1 cellular context compared by ENCODE assay signal in the genomic region with DNA sequence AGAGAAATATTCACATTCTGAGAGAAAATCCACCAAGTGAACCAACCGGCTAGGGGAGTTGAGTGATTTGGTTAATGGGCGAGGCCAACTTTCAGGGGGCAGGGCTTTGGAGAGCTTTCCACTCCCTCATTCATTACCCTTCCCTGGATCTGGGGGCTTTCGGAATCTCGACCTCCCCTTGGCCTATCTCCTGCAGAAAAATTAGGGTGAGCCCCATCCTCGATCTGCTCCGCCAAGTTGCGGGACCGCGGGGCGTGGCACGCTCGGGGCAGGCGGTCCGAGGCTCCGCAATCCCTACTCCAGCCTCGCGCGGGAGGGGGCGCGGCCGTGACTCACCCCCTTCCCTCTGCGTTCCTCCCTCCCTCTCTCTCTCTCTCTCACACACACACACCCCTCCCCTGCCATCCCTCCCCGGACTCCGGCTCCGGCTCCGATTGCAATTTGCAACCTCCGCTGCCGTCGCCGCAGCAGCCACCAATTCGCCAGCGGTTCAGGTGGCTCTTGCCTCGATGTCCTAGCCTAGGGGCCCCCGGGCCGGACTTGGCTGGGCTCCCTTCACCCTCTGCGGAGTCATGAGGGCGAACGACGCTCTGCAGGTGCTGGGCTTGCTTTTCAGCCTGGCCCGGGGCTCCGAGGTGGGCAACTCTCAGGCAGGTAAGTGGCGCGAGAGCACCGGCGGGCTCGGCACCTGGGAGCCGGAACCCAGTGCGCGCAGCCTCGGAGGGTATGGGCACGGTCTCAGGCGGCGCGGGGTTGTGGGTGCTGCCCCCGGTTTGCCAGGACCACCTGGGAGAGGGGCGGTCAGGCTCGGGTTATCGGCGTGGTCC.
TF ChIP-seq lines count a peak whose summit lies in the region.

Gene ERBB3, plus strand, starts transcription at position 437 of the 827 bp plus-strand sequence. Its CDS starts 136 bp downstream, at position 573.

TF ChIP-seq in HepG2, 621 proteins besides CTCF, POLR2A, EP300 and RAD21 (continued from another document and continues in another):
- TF ChIP-seq, protein P1, sequence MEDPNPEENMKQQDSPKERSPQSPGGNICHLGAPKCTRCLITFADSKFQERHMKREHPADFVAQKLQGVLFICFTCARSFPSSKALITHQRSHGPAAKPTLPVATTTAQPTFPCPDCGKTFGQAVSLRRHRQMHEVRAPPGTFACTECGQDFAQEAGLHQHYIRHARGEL (CRISPR knock-in tag; IDR thresholded peaks at IDR 0.05) = no peak
- no peak; the same call in 1 of the 2 replicates for TF ChIP-seq ZNF598 (CRISPR knock-in tag; IDR thresholded peaks at IDR 0.05; ENCODE audit: borderline replicate concordance)
- TF ChIP-seq ZNF639 (CRISPR knock-in tag; conservative IDR thresholded peaks at IDR 0.05) = no peak
- TF ChIP-seq HMG20B (CRISPR knock-in tag; conservative IDR thresholded peaks at IDR 0.05) = no peak
- peak; percentile 85; the same call in 1 of the 2 replicates for TF ChIP-seq MXD3 (CRISPR knock-in tag; IDR thresholded peaks at IDR 0.05)
- TF ChIP-seq SUZ12 (IDR thresholded peaks at IDR 0.05; ENCODE audit: low read depth, low read length) = no peak
- TF ChIP-seq ZNF263 (CRISPR knock-in tag; IDR thresholded peaks at IDR 0.05) = peak; percentile 88
- no peak for TF ChIP-seq ERF (CRISPR knock-in tag; IDR thresholded peaks at IDR 0.05)
- TF ChIP-seq ZBED4 (CRISPR knock-in tag; IDR thresholded peaks at IDR 0.05; ENCODE audit: borderline replicate concordance) = peak; percentile 21; the same call in 1 of the 2 replicates
- no peak for TF ChIP-seq NR3C1 (CRISPR knock-in tag; IDR thresholded peaks at IDR 0.05)
- TF ChIP-seq MED8 (CRISPR knock-in tag; IDR thresholded peaks at IDR 0.05; ENCODE audit: insufficient replicate concordance) = no peak
- peak; percentile 85 for TF ChIP-seq ZNF747 (CRISPR knock-in tag; IDR thresholded peaks at IDR 0.05; ENCODE audit: borderline replicate concordance)
- TF ChIP-seq ZBTB1 (CRISPR knock-in tag; IDR thresholded peaks at IDR 0.05; ENCODE audit: borderline replicate concordance) = no peak; the same call in 1 of the 2 replicates
- 0 out of 2 replicates have a peak, but pooled peaks have one; percentile 13 for TF ChIP-seq KDM5A (IDR thresholded peaks at IDR 0.05; ENCODE audit: borderline replicate concordance, low read length)
- TF ChIP-seq ZFX (CRISPR knock-in tag; IDR thresholded peaks at IDR 0.05; ENCODE audit: low read depth) = no peak; the same call in 1 of the 2 replicates
- peak; percentile 71 for TF ChIP-seq KLF12 (CRISPR knock-in tag; IDR thresholded peaks at IDR 0.05; ENCODE audit: borderline replicate concordance)
- TF ChIP-seq SMAD1 (CRISPR knock-in tag; IDR thresholded peaks at IDR 0.05; ENCODE audit: borderline replicate concordance, low read depth) = no peak; the same call in 1 of the 2 replicates
- TF ChIP-seq ZMAT3 (CRISPR knock-in tag; conservative IDR thresholded peaks at IDR 0.05) = peak; percentile 13; the same call in 1 of the 2 replicates
- no peak for TF ChIP-seq ZNF30 (CRISPR knock-in tag; IDR thresholded peaks at IDR 0.05)
- no peak for TF ChIP-seq ZNF280B (CRISPR knock-in tag; IDR thresholded peaks at IDR 0.05; ENCODE audit: borderline replicate concordance)
- TF ChIP-seq, protein P2, sequence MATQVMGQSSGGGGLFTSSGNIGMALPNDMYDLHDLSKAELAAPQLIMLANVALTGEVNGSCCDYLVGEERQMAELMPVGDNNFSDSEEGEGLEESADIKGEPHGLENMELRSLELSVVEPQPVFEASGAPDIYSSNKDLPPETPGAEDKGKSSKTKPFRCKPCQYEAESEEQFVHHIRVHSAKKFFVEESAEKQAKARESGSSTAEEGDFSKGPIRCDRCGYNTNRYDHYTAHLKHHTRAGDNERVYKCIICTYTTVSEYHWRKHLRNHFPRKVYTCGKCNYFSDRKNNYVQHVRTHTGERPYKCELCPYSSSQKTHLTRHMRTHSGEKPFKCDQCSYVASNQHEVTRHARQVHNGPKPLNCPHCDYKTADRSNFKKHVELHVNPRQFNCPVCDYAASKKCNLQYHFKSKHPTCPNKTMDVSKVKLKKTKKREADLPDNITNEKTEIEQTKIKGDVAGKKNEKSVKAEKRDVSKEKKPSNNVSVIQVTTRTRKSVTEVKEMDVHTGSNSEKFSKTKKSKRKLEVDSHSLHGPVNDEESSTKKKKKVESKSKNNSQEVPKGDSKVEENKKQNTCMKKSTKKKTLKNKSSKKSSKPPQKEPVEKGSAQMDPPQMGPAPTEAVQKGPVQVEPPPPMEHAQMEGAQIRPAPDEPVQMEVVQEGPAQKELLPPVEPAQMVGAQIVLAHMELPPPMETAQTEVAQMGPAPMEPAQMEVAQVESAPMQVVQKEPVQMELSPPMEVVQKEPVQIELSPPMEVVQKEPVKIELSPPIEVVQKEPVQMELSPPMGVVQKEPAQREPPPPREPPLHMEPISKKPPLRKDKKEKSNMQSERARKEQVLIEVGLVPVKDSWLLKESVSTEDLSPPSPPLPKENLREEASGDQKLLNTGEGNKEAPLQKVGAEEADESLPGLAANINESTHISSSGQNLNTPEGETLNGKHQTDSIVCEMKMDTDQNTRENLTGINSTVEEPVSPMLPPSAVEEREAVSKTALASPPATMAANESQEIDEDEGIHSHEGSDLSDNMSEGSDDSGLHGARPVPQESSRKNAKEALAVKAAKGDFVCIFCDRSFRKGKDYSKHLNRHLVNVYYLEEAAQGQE (IDR thresholded peaks at IDR 0.05; ENCODE audit: borderline replicate concordance in 1 of 2, low read depth in 1 of 2, low read length in 2 of 2) = peak in 1 of 2 experiments; percentile 32; a peak in 1 of 4 replicates
- TF ChIP-seq NFYB (CRISPR knock-in tag; IDR thresholded peaks at IDR 0.05) = no peak
- no peak; the same call in 1 of the 2 replicates for TF ChIP-seq ZNF790 (CRISPR knock-in tag; IDR thresholded peaks at IDR 0.05; ENCODE audit: borderline replicate concordance)
- no peak for TF ChIP-seq LCORL (IDR thresholded peaks at IDR 0.05)
- no peak for TF ChIP-seq LCORL (CRISPR knock-in tag; IDR thresholded peaks at IDR 0.05)
- no peak for TF ChIP-seq ZNF724P (CRISPR knock-in tag; IDR thresholded peaks at IDR 0.05; ENCODE audit: borderline replicate concordance)
- TF ChIP-seq DR1 (CRISPR knock-in tag; IDR thresholded peaks at IDR 0.05) = 0 out of 2 replicates have a peak, but pooled peaks have one; percentile 69
- TF ChIP-seq CC2D1A (CRISPR knock-in tag; IDR thresholded peaks at IDR 0.05) = no peak; the same call in 1 of the 2 replicates
- no peak for TF ChIP-seq SNAPC5 (CRISPR knock-in tag; IDR thresholded peaks at IDR 0.05; ENCODE audit: borderline replicate concordance)
- no peak for TF ChIP-seq KAT7 (CRISPR knock-in tag; IDR thresholded peaks at IDR 0.05; ENCODE audit: borderline replicate concordance)
- TF ChIP-seq, protein P3, sequence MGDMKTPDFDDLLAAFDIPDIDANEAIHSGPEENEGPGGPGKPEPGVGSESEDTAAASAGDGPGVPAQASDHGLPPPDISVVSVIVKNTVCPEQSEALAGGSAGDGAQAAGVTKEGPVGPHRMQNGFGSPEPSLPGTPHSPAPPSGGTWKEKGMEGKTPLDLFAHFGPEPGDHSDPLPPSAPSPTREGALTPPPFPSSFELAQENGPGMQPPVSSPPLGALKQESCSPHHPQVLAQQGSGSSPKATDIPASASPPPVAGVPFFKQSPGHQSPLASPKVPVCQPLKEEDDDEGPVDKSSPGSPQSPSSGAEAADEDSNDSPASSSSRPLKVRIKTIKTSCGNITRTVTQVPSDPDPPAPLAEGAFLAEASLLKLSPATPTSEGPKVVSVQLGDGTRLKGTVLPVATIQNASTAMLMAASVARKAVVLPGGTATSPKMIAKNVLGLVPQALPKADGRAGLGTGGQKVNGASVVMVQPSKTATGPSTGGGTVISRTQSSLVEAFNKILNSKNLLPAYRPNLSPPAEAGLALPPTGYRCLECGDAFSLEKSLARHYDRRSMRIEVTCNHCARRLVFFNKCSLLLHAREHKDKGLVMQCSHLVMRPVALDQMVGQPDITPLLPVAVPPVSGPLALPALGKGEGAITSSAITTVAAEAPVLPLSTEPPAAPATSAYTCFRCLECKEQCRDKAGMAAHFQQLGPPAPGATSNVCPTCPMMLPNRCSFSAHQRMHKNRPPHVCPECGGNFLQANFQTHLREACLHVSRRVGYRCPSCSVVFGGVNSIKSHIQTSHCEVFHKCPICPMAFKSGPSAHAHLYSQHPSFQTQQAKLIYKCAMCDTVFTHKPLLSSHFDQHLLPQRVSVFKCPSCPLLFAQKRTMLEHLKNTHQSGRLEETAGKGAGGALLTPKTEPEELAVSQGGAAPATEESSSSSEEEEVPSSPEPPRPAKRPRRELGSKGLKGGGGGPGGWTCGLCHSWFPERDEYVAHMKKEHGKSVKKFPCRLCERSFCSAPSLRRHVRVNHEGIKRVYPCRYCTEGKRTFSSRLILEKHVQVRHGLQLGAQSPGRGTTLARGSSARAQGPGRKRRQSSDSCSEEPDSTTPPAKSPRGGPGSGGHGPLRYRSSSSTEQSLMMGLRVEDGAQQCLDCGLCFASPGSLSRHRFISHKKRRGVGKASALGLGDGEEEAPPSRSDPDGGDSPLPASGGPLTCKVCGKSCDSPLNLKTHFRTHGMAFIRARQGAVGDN (CRISPR knock-in tag; IDR thresholded peaks at IDR 0.05) = peak; percentile 83
- TF ChIP-seq GABPB1 (CRISPR knock-in tag; IDR thresholded peaks at IDR 0.05) = peak; percentile 72
- TF ChIP-seq, protein P4, sequence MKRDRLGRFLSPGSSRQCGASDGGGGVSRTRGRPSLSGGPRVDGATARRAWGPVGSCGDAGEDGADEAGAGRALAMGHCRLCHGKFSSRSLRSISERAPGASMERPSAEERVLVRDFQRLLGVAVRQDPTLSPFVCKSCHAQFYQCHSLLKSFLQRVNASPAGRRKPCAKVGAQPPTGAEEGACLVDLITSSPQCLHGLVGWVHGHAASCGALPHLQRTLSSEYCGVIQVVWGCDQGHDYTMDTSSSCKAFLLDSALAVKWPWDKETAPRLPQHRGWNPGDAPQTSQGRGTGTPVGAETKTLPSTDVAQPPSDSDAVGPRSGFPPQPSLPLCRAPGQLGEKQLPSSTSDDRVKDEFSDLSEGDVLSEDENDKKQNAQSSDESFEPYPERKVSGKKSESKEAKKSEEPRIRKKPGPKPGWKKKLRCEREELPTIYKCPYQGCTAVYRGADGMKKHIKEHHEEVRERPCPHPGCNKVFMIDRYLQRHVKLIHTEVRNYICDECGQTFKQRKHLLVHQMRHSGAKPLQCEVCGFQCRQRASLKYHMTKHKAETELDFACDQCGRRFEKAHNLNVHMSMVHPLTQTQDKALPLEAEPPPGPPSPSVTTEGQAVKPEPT (CRISPR knock-in tag; IDR thresholded peaks at IDR 0.05; ENCODE audit: low read depth) = no peak
- TF ChIP-seq SIX4 (CRISPR knock-in tag; IDR thresholded peaks at IDR 0.05) = peak; percentile 59; the same call in 1 of the 2 replicates
- TF ChIP-seq TGIF2 (CRISPR knock-in tag; IDR thresholded peaks at IDR 0.05) = peak; percentile 65
- TF ChIP-seq, protein P5, sequence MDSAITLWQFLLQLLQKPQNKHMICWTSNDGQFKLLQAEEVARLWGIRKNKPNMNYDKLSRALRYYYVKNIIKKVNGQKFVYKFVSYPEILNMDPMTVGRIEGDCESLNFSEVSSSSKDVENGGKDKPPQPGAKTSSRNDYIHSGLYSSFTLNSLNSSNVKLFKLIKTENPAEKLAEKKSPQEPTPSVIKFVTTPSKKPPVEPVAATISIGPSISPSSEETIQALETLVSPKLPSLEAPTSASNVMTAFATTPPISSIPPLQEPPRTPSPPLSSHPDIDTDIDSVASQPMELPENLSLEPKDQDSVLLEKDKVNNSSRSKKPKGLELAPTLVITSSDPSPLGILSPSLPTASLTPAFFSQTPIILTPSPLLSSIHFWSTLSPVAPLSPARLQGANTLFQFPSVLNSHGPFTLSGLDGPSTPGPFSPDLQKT (CRISPR knock-in tag; IDR thresholded peaks at IDR 0.05; ENCODE audit: borderline replicate concordance) = 0 out of 2 replicates have a peak, but pooled peaks have one; percentile 8
